7 cellular contexts compared by ENCODE assay signal in the genomic region with DNA sequence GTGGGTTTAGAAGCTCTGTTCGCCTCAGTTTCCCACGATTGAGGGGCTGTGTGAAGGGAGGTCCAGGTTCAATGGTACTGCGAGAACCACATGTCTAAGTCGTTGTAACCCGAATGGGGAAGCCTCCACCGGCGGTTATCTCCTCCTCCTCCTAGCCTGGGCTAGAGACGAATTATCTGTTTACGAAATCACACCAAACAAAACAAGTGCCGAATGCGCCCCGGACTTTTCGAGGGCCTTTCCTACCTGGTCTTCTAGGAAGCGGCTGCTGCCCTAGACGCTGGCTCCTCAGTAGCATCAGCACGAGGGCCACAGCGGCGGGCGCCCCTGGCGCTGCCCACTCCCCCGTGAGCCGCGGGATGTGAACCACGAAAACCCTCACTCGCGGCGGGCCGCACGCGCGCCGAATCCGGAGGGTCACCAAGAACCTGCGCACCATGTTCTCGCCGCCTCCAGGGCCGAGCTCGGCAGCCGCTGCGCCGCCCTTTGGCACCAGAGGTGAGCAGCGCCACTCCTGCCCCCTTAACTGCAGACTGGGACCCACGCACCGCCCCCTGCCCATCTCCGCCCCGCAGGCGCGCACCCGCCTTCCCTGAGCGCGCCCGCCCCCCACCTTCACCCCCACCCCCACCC. TPM values are rescaled to one million over a fixed set of nuclear protein-coding genes. Genes with fewer than 3 reads are reported as not detected.
A peak's percentile ranks its signal among the peaks of the same experiment; 100 is the strongest.
DNase-seq lines count a peak whose midpoint lies in the region; ATAC-seq and TF ChIP-seq lines count a peak whose summit lies in the region.

A gene (minus strand): TSS at position 500 of the 633 bp plus-strand sequence.

- H3K9me3 Mint-ChIP-seq in WTC11: no peaks in the 10 kb centered on the region

- no peak for TF ChIP-seq CTCF in WTC11 (IDR thresholded peaks at IDR 0.05)

- no peaks in the 10 kb centered on the region for H3K36me3 Mint-ChIP-seq in WTC11

- DNase-seq in HCEC 1CT (peak; percentile 43), MV-4-11 (lab: John Stamatoyannopoulos, UW) (peak; percentile 69), WTC11 (ENCODE audit: low spot score) (peak; percentile 50), H4 (ENCODE audit: low spot score) (no peak)

- H3K4me3 ChIP-seq in endocrine pancreas (ENCODE audit: control insufficient read depth, insufficient read depth, low read length): peak within 1 kb of the TSS; percentile 73
- peak within 1 kb of the TSS; percentile 89 to 90 for H3K4me3 ChIP-seq in mucosa of rectum (ENCODE audit: low read length in 2 of 2)

- peak within 1 kb of the TSS; percentile 87 to 90 for H3K27ac ChIP-seq in mucosa of rectum (ENCODE audit: low read depth in 2 of 2, low read length in 2 of 2)

- CTCF ChIA-PET in WTC11 (lab: Charles Lee): interaction anchor here (1.0 to 4.3 kb wide), 4 partner anchors 9 to 23 kb away, joined by 3 to 42 read pairs (median 4); a partner anchor contains a TSS

- H3K9me3 ChIP-seq in endocrine pancreas (ENCODE audit: control insufficient read depth, low read length) (no peaks in the 10 kb centered on the region), mucosa of rectum (ENCODE audit: control insufficient read depth in 2 of 2, low read length in 2 of 2) (no peaks in the 10 kb centered on the region)

- peak within 1 kb of the TSS; percentile 63 for H3K4me3 Mint-ChIP-seq in WTC11

- H3K27me3 Mint-ChIP-seq in WTC11 (ENCODE audit: low read depth): peaks cover 97% of the 10 kb centered on the region

- peaks cover 3% of the 10 kb centered on the region for H3K27me3 ChIP-seq in endocrine pancreas (ENCODE audit: control insufficient read depth, insufficient read depth, low read length)
- peaks cover 16 to 20% of the 10 kb centered on the region in 2 donors for H3K27me3 ChIP-seq in mucosa of rectum (ENCODE audit: control insufficient read depth in 2 of 2, insufficient read depth in 2 of 2, low read length in 2 of 2)

- ATAC-seq in GM18502 (IDR thresholded peaks at IDR 0.05; ENCODE audit: poor library complexity, unreplicated experiment): peak; percentile 49
- ATAC-seq in WTC11: peak; percentile 13; the same call in 1 of the 2 replicates

- no peaks in the 10 kb centered on the region for H3K36me3 ChIP-seq in endocrine pancreas (ENCODE audit: control insufficient read depth, insufficient read depth, low read length)
- no peaks in the 10 kb centered on the region for H3K36me3 ChIP-seq in mucosa of rectum (ENCODE audit: control insufficient read depth in 2 of 2, insufficient read depth in 2 of 2, low read length in 2 of 2)

- POLR2A ChIA-PET in WTC11 (lab: Charles Lee): interaction anchor here (1.4 kb wide), 1 partner anchor 9 kb away, joined by 5 read pairs; no protein-coding TSS in a partner anchor

- H3K9ac ChIP-seq in endocrine pancreas (ENCODE audit: control insufficient read depth, insufficient read depth, low read length) (peak within 1 kb of the TSS; percentile 83), mucosa of rectum (ENCODE audit: low read depth in 1 of 2, low read length in 2 of 2) (peak within 1 kb of the TSS; percentile 75 to 86)

- H3K4me1 Mint-ChIP-seq in WTC11: peaks cover 50% of the 10 kb centered on the region

- H3K27ac Mint-ChIP-seq in WTC11: no peak within 1 kb of the TSS

- H3K4me1 ChIP-seq in endocrine pancreas (ENCODE audit: control insufficient read depth, insufficient read depth, low read length): peaks cover 2% of the 10 kb centered on the region
- peaks cover 13 to 15% of the 10 kb centered on the region in 2 donors for H3K4me1 ChIP-seq in mucosa of rectum (ENCODE audit: control insufficient read depth in 2 of 2, insufficient read depth in 2 of 2, low read length in 2 of 2)

TF ChIP-seq in WTC11, 78 proteins besides CTCF, POLR2A, EP300 and RAD21:
- TF ChIP-seq JUN (CRISPR knock-in tag; IDR thresholded peaks at IDR 0.05) (0 out of 2 replicates have a peak, but pooled peaks have one; percentile 39), RELA (CRISPR knock-in tag; IDR thresholded peaks at IDR 0.05; ENCODE audit: borderline replicate concordance) (no peak), ZNF121 (CRISPR knock-in tag; IDR thresholded peaks at IDR 0.05) (no peak)
- TF ChIP-seq, protein P1, sequence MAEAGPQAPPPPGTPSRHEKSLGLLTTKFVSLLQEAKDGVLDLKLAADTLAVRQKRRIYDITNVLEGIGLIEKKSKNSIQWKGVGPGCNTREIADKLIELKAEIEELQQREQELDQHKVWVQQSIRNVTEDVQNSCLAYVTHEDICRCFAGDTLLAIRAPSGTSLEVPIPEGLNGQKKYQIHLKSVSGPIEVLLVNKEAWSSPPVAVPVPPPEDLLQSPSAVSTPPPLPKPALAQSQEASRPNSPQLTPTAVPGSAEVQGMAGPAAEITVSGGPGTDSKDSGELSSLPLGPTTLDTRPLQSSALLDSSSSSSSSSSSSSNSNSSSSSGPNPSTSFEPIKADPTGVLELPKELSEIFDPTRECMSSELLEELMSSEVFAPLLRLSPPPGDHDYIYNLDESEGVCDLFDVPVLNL (CRISPR knock-in tag; IDR thresholded peaks at IDR 0.05; ENCODE audit: borderline replicate concordance, low read depth): no peak

RNA-seq across cellular contexts. Expression of the gene that starts here (rescaled TPM):
- 0.50 to 0.57 TPM (median 0.57 TPM) in 3 replicates for total RNA-seq in WTC11 (2021)
- total RNA-seq in H4 (2014; rRNA removed; shearing (Covaris generic)): 0.39 and 0.68 TPM in 2 replicates

Comparison
In these comparisons a context has a peak if more than half of its experiments do, and no peak if none do; other contexts are left out.
1. Peak in DNase-seq and ATAC-seq in WTC11; RNA of the gene not detected or under 1 TPM.